27 cellular contexts compared by ENCODE assay signal in the genomic region with DNA sequence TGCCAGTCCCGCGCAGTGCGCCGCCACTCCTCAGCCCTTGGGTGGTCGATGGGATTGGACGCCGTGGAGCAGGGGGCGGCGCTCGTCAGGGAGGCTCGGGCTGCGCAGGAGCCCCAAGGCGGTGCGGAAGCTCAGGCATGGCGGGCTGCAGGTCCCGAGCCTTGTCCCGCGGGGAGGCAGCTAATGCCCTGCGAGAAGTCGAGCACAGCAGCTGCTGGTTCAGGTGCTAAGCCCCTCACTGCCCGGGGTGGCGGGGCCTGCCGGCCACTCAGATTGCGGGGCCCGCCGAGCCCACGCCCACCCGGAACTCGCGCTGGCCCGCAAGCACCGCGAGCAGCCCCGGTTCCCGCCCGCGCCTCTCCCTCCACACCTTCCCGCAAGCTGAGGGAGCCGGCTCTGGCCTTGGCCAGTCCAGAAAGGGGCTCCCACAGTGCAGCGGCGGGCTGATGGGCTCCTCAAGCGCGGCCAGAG.
"Had no signal": no experiment of that assay in that cellular context is flagged by ENCODE, and none has a peak within 500 bp of the region (broad histone marks: within the 10 kb centered on the region; RNA-seq: fewer than 3 reads in every experiment).

No MANE protein-coding gene starts in this region.

- H3K4me3 ChIP-seq: adrenal gland, body of pancreas, esophagus muscularis mucosa, gastroesophageal sphincter had no signal

- H3K9me3 ChIP-seq: adrenal gland, body of pancreas, esophagus muscularis mucosa, gastroesophageal sphincter had no signal

- DNase-seq: activated CD4-positive, alpha-beta memory T cell treated with anti-CD3 and anti-CD28 coated beads, Interleukin-2, amount 10 ng/mL, durations not matched to agents 7 days and 5 days; activated CD4-positive, alpha-beta T cell treated with anti-CD3 and anti-CD28 coated beads for 1 hour; activated CD4-positive, alpha-beta T cell treated with anti-CD3 and anti-CD28 coated beads for 4 hours; activated CD4-positive, alpha-beta T cell treated with anti-CD3 and anti-CD28 coated beads, Interleukin-2, amount 10 ng/mL, durations not matched to agents 7 days and 5 days; activated CD4-positive, alpha-beta T cell treated with anti-CD3 and anti-CD28 coated beads, Interleukin-2, amount 50 U/mL, for 4 hours; activated CD8-positive, alpha-beta memory T cell treated with anti-CD3 and anti-CD28 coated beads, Interleukin-2, amount 50 U/mL, for 48 hours; activated naive CD4-positive, alpha-beta T cell treated with anti-CD3 and anti-CD28 coated beads for 36 hours; activated naive CD8-positive, alpha-beta T cell treated with anti-CD3 and anti-CD28 coated beads for 36 hours; activated naive CD8-positive, alpha-beta T cell treated with anti-CD3 and anti-CD28 coated beads, Interleukin-2, amount 50 U/mL, for 24 hours; activated T-cell treated with anti-CD3 and anti-CD28 coated beads for 4 hours; activated T-cell treated with anti-CD3 and anti-CD28 coated beads, Interleukin-2, amount 50 U/mL, for 24 hours; activated T-cell treated with anti-CD3 and anti-CD28 coated beads, Interleukin-2, amount 50 U/mL, for 72 hours; adrenal gland; amygdala; aorta; body of pancreas; caudate nucleus; cortex of kidney; dermis blood vessel endothelial cell; effector CD4-positive, alpha-beta T cell; effector memory CD8-positive, alpha-beta T cell; erythroblast; foreskin melanocyte; T-helper 2 cell had no signal

- FAIRE-seq: colon had no signal

- H3K27ac ChIP-seq: adrenal gland, body of pancreas, esophagus muscularis mucosa, gastroesophageal sphincter had no signal

- H3K4me1 ChIP-seq: adrenal gland, body of pancreas, esophagus muscularis mucosa, gastroesophageal sphincter had no signal

- H3K27me3 ChIP-seq: adrenal gland, body of pancreas, gastroesophageal sphincter had no signal

- H3K36me3 ChIP-seq: adrenal gland, esophagus muscularis mucosa, gastroesophageal sphincter had no signal
